Comparison of ENCODE assay signal across 27 cellular contexts in the genomic region with DNA sequence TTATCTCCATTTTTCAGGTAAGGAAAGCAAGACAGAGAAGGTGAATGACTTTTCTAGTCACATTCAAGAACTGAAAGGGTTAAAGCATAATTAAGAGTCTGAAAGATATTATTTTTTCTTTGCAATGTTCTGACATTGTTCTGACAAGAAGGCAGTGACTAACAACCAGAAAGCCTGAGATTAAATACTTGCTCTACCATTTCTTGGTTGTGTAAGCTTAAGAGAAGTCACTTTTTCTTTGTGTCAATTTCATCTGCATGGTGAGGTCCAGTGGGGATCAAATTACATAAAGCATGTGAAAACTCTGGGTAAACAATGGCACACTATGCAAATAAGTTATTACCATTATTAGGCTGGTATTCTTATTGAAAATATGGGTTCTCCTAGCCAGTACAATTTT.
DNase-seq lines count a peak whose midpoint lies in the region; ATAC-seq and TF ChIP-seq lines count a peak whose summit lies in the region.
"Had no signal": no experiment of that assay in that cellular context is flagged by ENCODE, and none has a peak within 500 bp of the region (broad histone marks: within the 10 kb centered on the region; RNA-seq: fewer than 3 reads in every experiment).

No MANE protein-coding gene starts in this region.

- peaks cover 18% of the 10 kb centered on the region for H3K4me1 ChIP-seq in osteoblast (ENCODE audit: insufficient read depth, low read length)

- no peak overlapping the region for H2AFZ ChIP-seq in osteoblast (ENCODE audit: low read length)
- H2AFZ ChIP-seq: GM23338 had no signal

- no peaks in the 10 kb centered on the region for H3K79me2 ChIP-seq in osteoblast (ENCODE audit: insufficient read depth, low read length)

- no peak overlapping the region for H3K4me3 Mint-ChIP-seq in T-helper 17 cell
- H3K4me3 Mint-ChIP-seq: activated CD8-positive, alpha-beta T cell treated with anti-CD3 and anti-CD28 coated beads for 36 hours; CD4-positive, alpha-beta T cell; GM23338; HFFc6 had no signal

- H3K4me1 Mint-ChIP-seq in T-helper 17 cell, result peaks cover 20% of the 10 kb centered on the region

- no peaks in the 10 kb centered on the region for H3K27me3 ChIP-seq in osteoblast (ENCODE audit: insufficient read depth, low read length)
- H3K27me3 ChIP-seq: transverse colon had no signal

- TF ChIP-seq CTCF in choroid plexus epithelial cell (conservative IDR thresholded peaks at IDR 0.05; ENCODE audit: low read depth, low read length) (no peak), osteoblast (IDR thresholded peaks at IDR 0.05; ENCODE audit: extremely low read depth, low read depth, low read length) (no peak)

- H3K9me3 ChIP-seq in osteoblast (ENCODE audit: low read depth, low read length), result no peaks in the 10 kb centered on the region
- no peaks in the 10 kb centered on the region for H3K9me3 ChIP-seq in T-helper 17 cell (ENCODE audit: control insufficient read depth, low read length, poor library complexity, severe bottlenecking)
- H3K9me3 ChIP-seq: psoas muscle, transverse colon had no signal

- DNase-seq in HPDE6-E6E7 (ENCODE audit: extremely low spot score) (peak; percentile 14), NCI-H526 treated with DMSO at 0.1 percent for 48 hours (lab: John Stamatoyannopoulos, UW) (peak; percentile 44), choroid plexus epithelial cell (ENCODE audit: low read depth) (peak; percentile 44), osteoblast (ENCODE audit: insufficient read length, low spot score, missing footprints) (peak; percentile 54), T-helper 17 cell (no peak), activated gamma-delta T cell (lab: John Stamatoyannopoulos, UW) (no peak), T-helper 9 cell (no peak)
- DNase-seq: activated CD4-positive, CD25-positive, alpha-beta regulatory T cell treated with anti-CD3 and anti-CD28 coated beads, Interleukin-2, amount 50 U/mL, for 72 hours; activated CD8-positive, alpha-beta T cell treated with anti-CD3 and anti-CD28 coated beads for 36 hours; activated effector memory CD4-positive, alpha-beta T cell treated with anti-CD3 and anti-CD28 coated beads, Interleukin-2, amount 50 U/mL, for 16 hours; activated T-cell treated with anti-CD3 and anti-CD28 coated beads for 4 hours; amniotic stem cell; CD4-positive, alpha-beta T cell; central memory CD4-positive, alpha-beta T cell; HFFc6; KBM-7; left colon; mesenchymal stem cell; NCI-H1436; NCI-H2171 treated with DMSO at 0.1 percent for 48 hours; NCI-H774; psoas muscle; stimulated activated CD4-positive, alpha-beta T cell treated with anti-CD3 and anti-CD28 coated beads, Interleukin-1b, Interleukin-23, amount 100 ng/mL, for 48 hours; T1000; transverse colon had no signal

- no peak for ATAC-seq in T-helper 17 cell
- ATAC-seq: activated CD8-positive, alpha-beta T cell treated with anti-CD3 and anti-CD28 coated beads for 36 hours; GM23338; left colon; psoas muscle had no signal

- no peak overlapping the region for H3K4me3 ChIP-seq in choroid plexus epithelial cell (ENCODE audit: low read depth, low read length)
- no peak overlapping the region for H3K4me3 ChIP-seq in osteoblast (ENCODE audit: insufficient read depth, low read length)
- H3K4me3 ChIP-seq: GM23338, psoas muscle, skin epidermis, transverse colon had no signal

- no peaks in the 10 kb centered on the region for H3K36me3 ChIP-seq in osteoblast (ENCODE audit: insufficient read depth, low read length)

- H3K27me3 Mint-ChIP-seq in T-helper 17 cell, result no peaks in the 10 kb centered on the region
- H3K27me3 Mint-ChIP-seq: activated CD8-positive, alpha-beta T cell treated with anti-CD3 and anti-CD28 coated beads for 36 hours; CD4-positive, alpha-beta T cell had no signal

- no peak overlapping the region for H3K4me2 ChIP-seq in osteoblast (ENCODE audit: insufficient read depth, low read length)
- H3K4me2 ChIP-seq: GM23338 had no signal

- H4K20me1 ChIP-seq in osteoblast (ENCODE audit: insufficient read depth, low read length), result peaks cover 31% of the 10 kb centered on the region

- peaks cover 7% of the 10 kb centered on the region for H3K36me3 Mint-ChIP-seq in T-helper 17 cell (ENCODE audit: low read depth)

- no peak overlapping the region for H3K27ac ChIP-seq in osteoblast (ENCODE audit: low read depth, low read length)
- H3K27ac ChIP-seq: psoas muscle, skin epidermis, transverse colon had no signal

- no peak overlapping the region for H3K27ac Mint-ChIP-seq in T-helper 17 cell
- H3K27ac Mint-ChIP-seq: activated CD8-positive, alpha-beta T cell treated with anti-CD3 and anti-CD28 coated beads for 36 hours; CD4-positive, alpha-beta T cell; GM23338; HFFc6 had no signal

Comparison
In these comparisons a context has a peak if more than half of its experiments do, and no peak if none do; other contexts are left out.
1. DNase-seq: peak in HPDE6-E6E7 (single experiment), NCI-H526 treated with DMSO at 0.1 percent for 48 hours (single experiment), choroid plexus epithelial cell (single experiment) and osteoblast (single experiment); none in T-helper 17 cell (0 of 3), activated gamma-delta T cell (single experiment) and T-helper 9 cell (single experiment).